In genomic region chr12:6010631-6011030, GRCh38 we compare ENCODE assay signal across 7 cellular contexts.
A peak's percentile ranks its signal among the peaks of the same experiment; 100 is the strongest.
DNase-seq lines count a peak whose midpoint lies in the region; ATAC-seq, FAIRE-seq and TF ChIP-seq lines count a peak whose summit lies in the region.
"Not testable (repeated sequence)": the region's sequence is repeated elsewhere in the genome, so short reads cannot be mapped to it uniquely, and the experiment has no call there.

No MANE protein-coding gene starts in this region.

- H3K4ac ChIP-seq in IMR-90 (ENCODE audit: low read depth, low read length); H1 (replicated peaks; ENCODE audit: insufficient read length, low read depth, low read length): not testable (repeated sequence)

- H3K4me1 Mint-ChIP-seq in astrocyte (ENCODE audit: low read depth, unreplicated experiment), result not testable (repeated sequence)

- H3K9me3 Mint-ChIP-seq in astrocyte (ENCODE audit: unreplicated experiment), result not testable (repeated sequence)

- dilution Hi-C loops in IMR-90 (cut with HindIII; ENCODE audit: low sequenced_read_pairs, unreplicated experiment); keratinocyte (cut with MboI; ENCODE audit: extremely low pct_ligation_motif_present, low sequenced_read_pairs): not testable (repeated sequence)

- not testable (repeated sequence) for H3K18ac ChIP-seq in IMR-90 (ENCODE audit: low read depth, low read length); H1 (ENCODE audit: extremely low read depth, low read length)

- not testable (repeated sequence) for H2AK5ac ChIP-seq in IMR-90 (ENCODE audit: low read depth, low read length); H1 (ENCODE audit: low read depth, low read length)

- H3K36me3 ChIP-seq in IMR-90 (ENCODE audit: control insufficient read depth, insufficient read depth, low read length); astrocyte (ENCODE audit: insufficient read depth, low read length); K562 (ENCODE audit: control insufficient read depth, insufficient read depth, low read length); H1 (ENCODE audit: control insufficient read depth in 2 of 4, insufficient read depth in 4 of 4, low read length in 3 of 4); keratinocyte (ENCODE audit: control insufficient read depth in 2 of 2, extremely low read depth in 1 of 2, insufficient read depth in 2 of 2, low read length in 2 of 2): not testable (repeated sequence)

- not testable (repeated sequence) for H3K79me2 ChIP-seq in astrocyte (ENCODE audit: insufficient read depth, low read length); K562 (ENCODE audit: control insufficient read depth, insufficient read depth, low read length); H1 (ENCODE audit: control insufficient read depth in 1 of 2, insufficient read depth in 2 of 2, low read length in 2 of 2); keratinocyte (ENCODE audit: control insufficient read depth, insufficient read depth, low read length)

- DNase-seq in A549 (ENCODE audit: low read depth in 1 of 2, low spot score in 1 of 2); IMR-90; astrocyte (ENCODE audit: low read depth); K562 (ENCODE audit: extremely low read depth in 1 of 4, low spot score in 3 of 4); H1 (ENCODE audit: low read depth in 1 of 2, low spot score in 2 of 2); keratinocyte (ENCODE audit: low read depth, low spot score): not testable (repeated sequence)

- not testable (repeated sequence) for TF ChIP-seq EP300 in A549 (IDR thresholded peaks at IDR 0.05); Ishikawa (IDR thresholded peaks at IDR 0.05; ENCODE audit: borderline replicate concordance); K562 (IDR thresholded peaks at IDR 0.05; ENCODE audit: low read length); H1 (IDR thresholded peaks at IDR 0.05; ENCODE audit: borderline replicate concordance in 1 of 2, low read depth in 2 of 2, low read length in 2 of 2)

- H4K8ac ChIP-seq in IMR-90 (ENCODE audit: low read depth in 2 of 2, low read length in 2 of 2); H1 (ENCODE audit: extremely low read depth, insufficient read depth, low read length): not testable (repeated sequence)

- H3K27me3 ChIP-seq in IMR-90 (ENCODE audit: control insufficient read depth, insufficient read depth, low read length); astrocyte (ENCODE audit: insufficient read depth, low read length); K562 (ENCODE audit: control insufficient read depth in 2 of 2, insufficient read depth in 2 of 2, low read length in 2 of 2); H1 (replicated peaks in 1 of 4; ENCODE audit: control insufficient read depth in 3 of 4, extremely low read depth in 1 of 4, insufficient read depth in 3 of 4, low read length in 3 of 4); keratinocyte (ENCODE audit: control insufficient read depth, extremely low read depth, insufficient read depth, low read length): not testable (repeated sequence)

- not testable (repeated sequence) for H4K20me1 ChIP-seq in IMR-90 (ENCODE audit: insufficient read depth, low read length); astrocyte (ENCODE audit: insufficient read depth, low read length); K562 (replicated peaks; ENCODE audit: control insufficient read depth, insufficient read depth, low read length); H1 (replicated peaks in 1 of 2; ENCODE audit: control insufficient read depth in 1 of 2, insufficient read depth in 2 of 2, low read length in 2 of 2); keratinocyte (ENCODE audit: control insufficient read depth, extremely low read depth, insufficient read depth, low read length)

- not testable (repeated sequence) for TF ChIP-seq RAD21 in A549 (conservative IDR thresholded peaks at IDR 0.05 in 1 of 2, IDR thresholded peaks at IDR 0.05 in 1 of 2); IMR-90 (IDR thresholded peaks at IDR 0.05; ENCODE audit: low read length); Ishikawa (IDR thresholded peaks at IDR 0.05; ENCODE audit: low read depth); K562 (CRISPR knock-in tag; conservative IDR thresholded peaks at IDR 0.05 in 1 of 2, IDR thresholded peaks at IDR 0.05 in 1 of 2); H1 (IDR thresholded peaks at IDR 0.05 in 1 of 2, conservative IDR thresholded peaks at IDR 0.05 in 1 of 2; ENCODE audit: low read depth in 2 of 2, low read length in 2 of 2)

- not testable (repeated sequence) for H3K4me3 ChIP-seq in A549; IMR-90 (ENCODE audit: insufficient read depth, low read depth, low read length); astrocyte (ENCODE audit: insufficient read depth, low read depth, low read length); K562; H1 (ENCODE audit: extremely low read depth in 1 of 4, insufficient read depth in 2 of 4, low read depth in 3 of 4, low read length in 4 of 4); keratinocyte (ENCODE audit: control insufficient read depth in 2 of 3, extremely low read depth in 1 of 3, insufficient read depth in 2 of 3, low read depth in 1 of 3, low read length in 3 of 3)

- not testable (repeated sequence) for H3K4me2 ChIP-seq in A549; IMR-90 (ENCODE audit: low read depth, low read length); astrocyte (ENCODE audit: low read length); K562 (ENCODE audit: insufficient read depth, low read length); H1 (ENCODE audit: insufficient read depth in 1 of 2, low read depth in 2 of 2, low read length in 2 of 2); keratinocyte (ENCODE audit: control insufficient read depth, extremely low read depth, insufficient read depth, low read depth, low read length)

- 52% methylated on average over 2 of the region's 2 CpGs for WGBS in A549 (ENCODE audit: missing lambda C conversion rate)
- no CpG with 5 or more reads among the region's 2 CpGs for WGBS in IMR-90 (ENCODE audit: extremely low coverage in 2 of 2, insufficient read length in 1 of 2), 2 experiments
- 0% methylated on average over 2 of the region's 2 CpGs for WGBS in K562 (ENCODE audit: insufficient coverage, low coverage, missing lambda C conversion rate)
- WGBS in H1 (ENCODE audit: extremely low coverage in 1 of 2, insufficient coverage in 1 of 2, insufficient read length in 1 of 2, insufficient replicate concordance in 2 of 2, low coverage in 1 of 2, low lambda C conversion rate in 2 of 2, missing lambda C conversion rate in 1 of 2), 2 experiments, result 94% methylated on average over 2 of the region's 2 CpGs; no CpG with 5 or more reads in 1 of the 2 experiments

- H2BK15ac ChIP-seq in IMR-90 (ENCODE audit: low read depth, low read length); H1 (ENCODE audit: low read length): not testable (repeated sequence)

- H3K23me2 ChIP-seq in H1 (ENCODE audit: low read depth, low read length), result not testable (repeated sequence)

- H3K27ac ChIP-seq in A549; IMR-90 (ENCODE audit: insufficient read depth, low read length); astrocyte (ENCODE audit: low read depth, low read length); K562 (ENCODE audit: extremely low read depth, low read depth, low read length); H1 (ENCODE audit: low read depth, low read length); keratinocyte (ENCODE audit: control insufficient read depth, insufficient read depth, low read length): not testable (repeated sequence)

- TF ChIP-seq CTCF in A549 (IDR thresholded peaks at IDR 0.05); IMR-90 (conservative IDR thresholded peaks at IDR 0.05; ENCODE audit: low read depth, low read length); astrocyte (IDR thresholded peaks at IDR 0.05; ENCODE audit: insufficient read depth, low read depth, low read length); K562 (IDR thresholded peaks at IDR 0.05 in 2 of 3, conservative IDR thresholded peaks at IDR 0.05 in 1 of 3; ENCODE audit: insufficient read depth in 2 of 3, low read depth in 1 of 3, low read length in 3 of 3); H1 (IDR thresholded peaks at IDR 0.05; ENCODE audit: control extremely low read depth in 1 of 3, insufficient read depth in 1 of 3, low read depth in 1 of 3, low read length in 3 of 3); keratinocyte (optimal IDR thresholded peaks at IDR 0.05 in 1 of 3, IDR thresholded peaks at IDR 0.05 in 1 of 3, conservative IDR thresholded peaks at IDR 0.05 in 1 of 3; ENCODE audit: extremely low read depth in 1 of 3, insufficient read depth in 2 of 3, low read length in 3 of 3): not testable (repeated sequence)

- H3K36me3 Mint-ChIP-seq in astrocyte (ENCODE audit: low read depth, unreplicated experiment), result not testable (repeated sequence)

- H3K9me3 ChIP-seq in A549; IMR-90 (ENCODE audit: control insufficient read depth, insufficient read depth, low read length); astrocyte (ENCODE audit: insufficient read depth, low read depth, low read length); K562 (replicated peaks; ENCODE audit: control insufficient read depth, insufficient read depth, low read depth, low read length); H1 (ENCODE audit: insufficient read depth in 2 of 2, low read depth in 1 of 2, low read length in 1 of 2); keratinocyte (ENCODE audit: control insufficient read depth, low read depth, low read length): not testable (repeated sequence)

- H2AFZ ChIP-seq in IMR-90 (replicated peaks; ENCODE audit: low read length, poor library complexity); astrocyte (ENCODE audit: low read depth, low read length); K562 (ENCODE audit: low read depth, low read length); H1 (ENCODE audit: low read length); keratinocyte (ENCODE audit: control insufficient read depth, low read length): not testable (repeated sequence)

- not testable (repeated sequence) for H3K79me1 ChIP-seq in IMR-90 (ENCODE audit: low read depth in 1 of 2, low read length in 2 of 2); H1 (ENCODE audit: low read depth, low read length)

- H2BK12ac ChIP-seq in H1 (ENCODE audit: low read depth, low read length), result not testable (repeated sequence)

- H4K5ac ChIP-seq in IMR-90 (ENCODE audit: low read depth, low read length); H1 (ENCODE audit: insufficient read length, low read depth, low read length): not testable (repeated sequence)

- CTCF ChIA-PET in A549 (lab: Yijun Ruan, JAX), result interaction anchor here (2.2 kb wide), 1 partner anchor 22 kb away, joined by 5 read pairs; no protein-coding TSS in a partner anchor
- CTCF ChIA-PET in IMR-90 (lab: Yijun Ruan, JAX); K562 (lab: Yijun Ruan, JAX; ENCODE audit: low intra/inter-chr PET ratio): not testable (repeated sequence)
- CTCF ChIA-PET in H1 (lab: Charles Lee; ENCODE audit: partially characterized antibody), result interaction anchor here (1.1 kb wide), 1 partner anchor 22 kb away, joined by 3 read pairs; no protein-coding TSS in a partner anchor

- not testable (repeated sequence) for H2AK9ac ChIP-seq in IMR-90 (replicated peaks; ENCODE audit: low read depth, low read length, poor library complexity)

- H3K4me3 Mint-ChIP-seq in astrocyte (ENCODE audit: unreplicated experiment), result not testable (repeated sequence)

- H3K27me3 Mint-ChIP-seq in astrocyte (ENCODE audit: low read depth, unreplicated experiment), result not testable (repeated sequence)

- in situ Hi-C loops in IMR-90 (cut with MboI; ENCODE audit: low sequenced_read_pairs); K562 (cut with MboI): not testable (repeated sequence)

- not testable (repeated sequence) for ATAC-seq in A549; IMR-90 (ENCODE audit: low read depth); K562

- not testable (repeated sequence) for H2BK5ac ChIP-seq in IMR-90 (ENCODE audit: low read depth, low read length, poor library complexity, severe bottlenecking); H1 (ENCODE audit: low read depth, low read length)

- FAIRE-seq in A549 (lab: Jason Lieb, UNC); K562 (lab: Jason Lieb, UNC): not testable (repeated sequence)
- FAIRE-seq in astrocyte (lab: Jason Lieb, UNC), result peak; percentile 78
- peak; percentile 58 for FAIRE-seq in H1 (lab: Jason Lieb, UNC)
- peak; percentile 32 for FAIRE-seq in keratinocyte (lab: Jason Lieb, UNC)

- not testable (repeated sequence) for TF ChIP-seq POLR2A in A549 (IDR thresholded peaks at IDR 0.05; ENCODE audit: low read length); IMR-90 (IDR thresholded peaks at IDR 0.05; ENCODE audit: low read depth, low read length); K562 (conservative IDR thresholded peaks at IDR 0.05); H1 (IDR thresholded peaks at IDR 0.05; ENCODE audit: control extremely low read depth in 1 of 2, low read depth in 2 of 2, low read length in 2 of 2)

- H3K4me1 ChIP-seq in A549; IMR-90 (ENCODE audit: control insufficient read depth, insufficient read depth, low read length); astrocyte (ENCODE audit: insufficient read depth, low read length); K562 (replicated peaks in 1 of 2; ENCODE audit: control insufficient read depth in 2 of 2, insufficient read depth in 2 of 2, low read length in 2 of 2); H1 (replicated peaks in 1 of 4; ENCODE audit: control insufficient read depth in 3 of 4, insufficient read depth in 4 of 4, low read length in 3 of 4); keratinocyte (ENCODE audit: control insufficient read depth, extremely low read depth, insufficient read depth, low read length): not testable (repeated sequence)

- not testable (repeated sequence) for H3K56ac ChIP-seq in IMR-90 (ENCODE audit: extremely low read depth, insufficient read depth, low read length); H1 (replicated peaks; ENCODE audit: insufficient read length, low read depth, low read length)

- not testable (repeated sequence) for H2BK120ac ChIP-seq in IMR-90 (ENCODE audit: low read depth, low read length); H1 (replicated peaks; ENCODE audit: low read depth, low read length)

- not testable (repeated sequence) for H3K9ac ChIP-seq in IMR-90 (ENCODE audit: low read depth, low read length); astrocyte (ENCODE audit: low read length); K562 (ENCODE audit: insufficient read depth in 1 of 2, low read depth in 2 of 2, low read length in 2 of 2); H1 (replicated peaks in 1 of 4; ENCODE audit: extremely low read depth in 1 of 4, low read depth in 3 of 4, low read length in 3 of 4); keratinocyte (ENCODE audit: control insufficient read depth, extremely low read depth, insufficient read depth, low read length)

- H4K91ac ChIP-seq in IMR-90 (ENCODE audit: insufficient read depth, low read depth, low read length); H1 (replicated peaks; ENCODE audit: insufficient read length, low read length): not testable (repeated sequence)

- H3K9me1 ChIP-seq in IMR-90 (ENCODE audit: insufficient read depth, low read length); K562 (ENCODE audit: control insufficient read depth, insufficient read depth, low read length); keratinocyte (ENCODE audit: control insufficient read depth, extremely low read depth, insufficient read depth, low read length): not testable (repeated sequence)

- BruUV-seq in IMR-90 (replicated peaks; lab: Mats Ljungman, UMichigan); K562 (replicated peaks; lab: Mats Ljungman, UMichigan): not testable (repeated sequence)

- H3K23ac ChIP-seq in IMR-90 (ENCODE audit: low read depth, low read length); H1 (ENCODE audit: insufficient read length): not testable (repeated sequence)

- not testable (repeated sequence) for H3K27ac Mint-ChIP-seq in astrocyte (ENCODE audit: unreplicated experiment)

- intact Hi-C loops in IMR-90 (cut with micrococcal nuclease); K562 (cut with micrococcal nuclease): not testable (repeated sequence)

- POLR2A ChIA-PET in A549 (lab: Yijun Ruan, JAX); IMR-90 (lab: Charles Lee; ENCODE audit: unreplicated experiment); K562 (lab: Yijun Ruan, JAX); H1 (lab: Charles Lee; ENCODE audit: partially characterized antibody): not testable (repeated sequence)

- not testable (repeated sequence) for H3K14ac ChIP-seq in IMR-90 (replicated peaks; ENCODE audit: low read depth, low read length); H1 (ENCODE audit: insufficient read length)

- H2BK20ac ChIP-seq in IMR-90 (ENCODE audit: low read depth, low read length); H1 (ENCODE audit: low read length): not testable (repeated sequence)
